In the genomic region with DNA sequence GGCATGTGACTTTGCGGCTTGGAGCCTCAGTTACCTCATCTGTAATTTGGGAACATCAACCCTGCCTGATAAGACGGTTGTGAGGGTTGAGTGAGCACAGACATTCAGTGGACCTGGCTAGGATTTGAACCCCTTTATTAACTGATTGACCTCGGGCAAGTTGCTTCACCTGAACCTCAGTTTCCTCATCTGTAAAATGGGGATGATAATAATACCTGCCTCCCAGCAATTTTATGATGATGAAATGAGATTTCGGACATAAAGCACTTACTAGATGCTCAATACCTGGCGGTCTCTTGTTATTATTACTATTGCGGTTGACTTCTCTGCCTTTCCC, we compare ENCODE assay signal across 25 cellular contexts.
"Had no signal": no experiment of that assay in that cellular context is flagged by ENCODE, and none has a peak within 500 bp of the region (broad histone marks: within the 10 kb centered on the region; RNA-seq: fewer than 3 reads in every experiment).

No MANE protein-coding gene starts in this region.

- H3K27ac ChIP-seq: ascending aorta, brain microvascular endothelial cell, KMS-11 had no signal

- H3K36me3 Mint-ChIP-seq: activated naive CD4-positive, alpha-beta T cell treated with anti-CD3 and anti-CD28 coated beads, Interleukin-2, amount 50 U/mL, for 24 hours had no signal

- H3K4me3 Mint-ChIP-seq: activated CD8-positive, alpha-beta T cell treated with anti-CD3 and anti-CD28 coated beads for 36 hours; activated naive CD4-positive, alpha-beta T cell treated with anti-CD3 and anti-CD28 coated beads, Interleukin-2, amount 50 U/mL, for 24 hours; T-helper 1 cell treated with Interleukin-12 subunit alpha and Interleukin-12 subunit beta and Interleukin-4 antibody, amounts not matched to agents 30 μg/mL and 1 μg/mL, for 36 hours had no signal

- H3K27ac Mint-ChIP-seq: activated CD8-positive, alpha-beta T cell treated with anti-CD3 and anti-CD28 coated beads for 36 hours; activated naive CD4-positive, alpha-beta T cell treated with anti-CD3 and anti-CD28 coated beads, Interleukin-2, amount 50 U/mL, for 24 hours; T-helper 1 cell treated with Interleukin-12 subunit alpha and Interleukin-12 subunit beta and Interleukin-4 antibody, amounts not matched to agents 30 μg/mL and 1 μg/mL, for 36 hours had no signal

- ATAC-seq: activated CD4-positive, CD25-positive, alpha-beta regulatory T cell treated with anti-CD3 and anti-CD28 coated beads, Interleukin-2, amount 50 U/mL, for 24 hours; activated CD8-positive, alpha-beta T cell treated with anti-CD3 and anti-CD28 coated beads for 36 hours had no signal

- H3K36me3 ChIP-seq: ascending aorta, brain microvascular endothelial cell, MG63 had no signal

- H3K9me3 Mint-ChIP-seq: activated CD8-positive, alpha-beta T cell treated with anti-CD3 and anti-CD28 coated beads for 36 hours; activated naive CD4-positive, alpha-beta T cell treated with anti-CD3 and anti-CD28 coated beads, Interleukin-2, amount 50 U/mL, for 24 hours; T-helper 1 cell treated with Interleukin-12 subunit alpha and Interleukin-12 subunit beta and Interleukin-4 antibody, amounts not matched to agents 30 μg/mL and 1 μg/mL, for 36 hours had no signal

- H3K4me1 ChIP-seq: ascending aorta had no signal

- H3K9me3 ChIP-seq: ascending aorta had no signal

- H3K4me1 Mint-ChIP-seq: activated naive CD4-positive, alpha-beta T cell treated with anti-CD3 and anti-CD28 coated beads, Interleukin-2, amount 50 U/mL, for 24 hours had no signal

- H3K4me3 ChIP-seq: ascending aorta, MG63 had no signal

- H3K27me3 Mint-ChIP-seq: activated CD8-positive, alpha-beta T cell treated with anti-CD3 and anti-CD28 coated beads for 36 hours; activated naive CD4-positive, alpha-beta T cell treated with anti-CD3 and anti-CD28 coated beads, Interleukin-2, amount 50 U/mL, for 24 hours had no signal

- DNase-seq: activated CD4-positive, alpha-beta T cell treated with anti-CD3 and anti-CD28 coated beads for 4 hours; activated CD8-positive, alpha-beta memory T cell treated with anti-CD3 and anti-CD28 coated beads, Interleukin-2, amount 50 U/mL, for 48 hours; activated CD8-positive, alpha-beta T cell treated with anti-CD3 and anti-CD28 coated beads for 36 hours; activated effector memory CD4-positive, alpha-beta T cell treated with Interleukin-2 at 50 U/mL for 16 hours; activated naive CD4-positive, alpha-beta T cell; activated T-cell treated with anti-CD3 and anti-CD28 coated beads, Interleukin-2, amount 50 U/mL, for 1 hour; amniotic stem cell; brain microvascular endothelial cell; cerebellar nuclear complex; MG63; NCI-H1105; NCI-H1436; NCI-H1694 treated with DMSO at 0.1 percent for 48 hours; NCI-H2029 treated with DMSO at 0.1 percent for 48 hours; NCI-H345; NCI-H510A; NCI-H526 treated with DMSO at 0.1 percent for 48 hours; NCI-H82; OCI-M1; SHP77 treated with DMSO at 0.1 percent for 48 hours had no signal

- H3K27me3 ChIP-seq: ascending aorta, brain microvascular endothelial cell, MG63 had no signal

- H3K9ac ChIP-seq: KMS-11 had no signal

- H3K4me2 ChIP-seq: KMS-11 had no signal
